In genomic region chr3:71226565-71227281, GRCh38 we compare ENCODE assay signal across 8 cellular contexts.
A peak's percentile ranks its signal among the peaks of the same experiment; 100 is the strongest.
DNase-seq lines count a peak whose midpoint lies in the region; ATAC-seq and TF ChIP-seq lines count a peak whose summit lies in the region.

No MANE protein-coding gene starts in this region.

- H3K36me3 ChIP-seq in duodenal mucosa (ENCODE audit: control insufficient read depth in 1 of 2, insufficient read depth in 2 of 2, low read length in 2 of 2) (no peaks in the 10 kb centered on the region), PC-3 (ENCODE audit: low read depth, low read length) (no peaks in the 10 kb centered on the region)

- POLR2A ChIA-PET in PC-3 (lab: Charles Lee; ENCODE audit: unreplicated experiment) = interaction anchor here (0.6 kb wide), 1 partner anchor 9 kb away, joined by 3 read pairs; no protein-coding TSS in a partner anchor

- no peaks in the 10 kb centered on the region for H4K20me1 ChIP-seq in PC-3 (ENCODE audit: low read length)

- no peaks in the 10 kb centered on the region for H3K9me3 ChIP-seq in duodenal mucosa (ENCODE audit: control insufficient read depth in 1 of 2, low read length in 2 of 2)
- no peaks in the 10 kb centered on the region for H3K9me3 ChIP-seq in PC-3 (ENCODE audit: low read length)

- peaks cover 3 to 10% of the 10 kb centered on the region in 2 donors for H3K4me1 ChIP-seq in duodenal mucosa (ENCODE audit: control insufficient read depth in 1 of 2, insufficient read depth in 2 of 2, low read length in 2 of 2)
- H3K4me1 ChIP-seq in PC-3 (ENCODE audit: insufficient read depth, low read length) = no peaks in the 10 kb centered on the region

- H3K79me2 ChIP-seq in PC-3 (ENCODE audit: low read length) = no peaks in the 10 kb centered on the region

- no peak overlapping the region for H2AFZ ChIP-seq in PC-3 (ENCODE audit: low read length)

- H3K9me2 ChIP-seq in PC-3 (replicated peaks; ENCODE audit: low read length) = no peaks in the 10 kb centered on the region

- no TSS peak for BruUV-seq in PC-3 (replicated peaks; lab: Mats Ljungman, UMichigan)

- no peak overlapping the region for H3K4me2 ChIP-seq in PC-3 (ENCODE audit: low read length)

- ATAC-seq in GM18517 (IDR thresholded peaks at IDR 0.05; ENCODE audit: unreplicated experiment) (peak; percentile 93), HG02970 (IDR thresholded peaks at IDR 0.05; ENCODE audit: low FRiP score, unreplicated experiment) (peak; percentile 77), sciatic nerve (peak; percentile 50), PC-3 (no peak; the same call in 1 of the 2 replicates)

- CTCF ChIA-PET in PC-3 (lab: Charles Lee) = no interaction called here

- H3K27me3 ChIP-seq in duodenal mucosa (ENCODE audit: control insufficient read depth in 1 of 2, insufficient read depth in 2 of 2, low read length in 2 of 2) = no peaks in the 10 kb centered on the region
- H3K27me3 ChIP-seq in PC-3 (ENCODE audit: low read length) = no peaks in the 10 kb centered on the region

- peak overlapping the region; percentile 2 to 9 for H3K9ac ChIP-seq in duodenal mucosa (ENCODE audit: low read depth in 1 of 2, low read length in 2 of 2)
- no peak overlapping the region for H3K9ac ChIP-seq in PC-3 (ENCODE audit: low read length)

- intact Hi-C loops in sciatic nerve (cut with DNase I) = no loop called here
- intact Hi-C loops in PC-3 (cut with micrococcal nuclease) = no loop called here

- H3F3A ChIP-seq in PC-3 (ENCODE audit: low read length, unreplicated experiment) = no peaks in the 10 kb centered on the region

- H3K27ac ChIP-seq in duodenal mucosa (ENCODE audit: low read depth, low read length) = peak overlapping the region; percentile 17
- H3K27ac ChIP-seq in PC-3 (ENCODE audit: low read length) = no peak overlapping the region

- TF ChIP-seq CTCF in PC-3 (conservative IDR thresholded peaks at IDR 0.05; ENCODE audit: low read depth, low read length) = no peak

- peak; percentile 76 for DNase-seq in activated CD4-positive, alpha-beta T cell treated with anti-CD3 and anti-CD28 coated beads for 1 hour
- DNase-seq in sciatic nerve (ENCODE audit: low spot score) (no peak), PC-3 (no peak), NCI-H128 (lab: John Stamatoyannopoulos, UW; ENCODE audit: unreplicated experiment) (no peak), NCI-H1417 treated with DMSO at 0.1 percent for 48 hours (lab: John Stamatoyannopoulos, UW) (no peak)

- H3K4me3 ChIP-seq in duodenal mucosa (ENCODE audit: low read depth in 1 of 2, low read length in 2 of 2) (peak overlapping the region; percentile 49 to 54), PC-3 (ENCODE audit: low read length) (no peak overlapping the region)
